Comparison of ENCODE assay signal across 1 cellular context in the genomic region with DNA sequence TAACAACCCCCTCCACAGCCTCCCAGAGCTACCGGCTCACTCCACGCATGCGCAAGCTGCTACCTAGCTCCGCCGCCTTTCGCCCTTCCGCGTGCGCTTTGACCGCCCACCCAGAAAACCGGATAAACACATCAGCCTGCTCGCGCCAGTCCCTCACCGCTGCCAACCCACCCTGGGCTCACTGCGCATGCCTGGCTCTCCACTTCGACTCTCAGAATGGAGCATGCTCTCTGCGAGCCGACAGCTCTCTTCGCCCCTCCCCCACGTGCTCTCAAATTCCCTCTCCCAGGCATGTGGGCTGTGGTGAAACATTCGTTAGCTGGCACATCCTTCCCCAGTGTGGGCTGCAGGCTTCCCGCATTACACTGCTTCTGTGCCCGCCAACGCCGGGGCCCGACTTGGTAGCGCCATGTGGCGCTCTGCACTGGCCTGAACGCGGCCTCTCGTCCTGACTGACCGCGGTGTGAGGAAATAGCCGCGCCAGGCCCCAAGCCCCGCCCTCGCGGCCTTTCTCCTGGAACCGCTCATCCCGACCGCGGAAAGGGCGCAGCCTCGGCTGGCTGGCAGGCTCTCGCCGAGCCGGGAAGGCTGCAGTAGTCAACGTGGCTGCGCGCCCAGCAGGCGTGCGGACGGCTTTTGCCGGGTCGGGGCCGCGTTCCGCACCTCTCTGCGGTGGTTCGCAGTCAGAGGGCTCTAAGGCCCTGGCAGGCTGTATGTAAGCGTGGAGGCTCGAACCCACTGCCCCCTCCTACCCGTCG.
TF ChIP-seq lines count a peak whose summit lies in the region.

No MANE protein-coding gene starts in this region.

TF ChIP-seq in WTC11, 78 proteins besides CTCF, POLR2A, EP300 and RAD21 (continued from another document and continues in another):
- TF ChIP-seq ARID4B (CRISPR knock-in tag; IDR thresholded peaks at IDR 0.05; ENCODE audit: borderline replicate concordance) (peak; percentile 87), ZNF425 (CRISPR knock-in tag; conservative IDR thresholded peaks at IDR 0.05) (no peak), ZNF671 (CRISPR knock-in tag; IDR thresholded peaks at IDR 0.05) (no peak), STAT6 (CRISPR knock-in tag; conservative IDR thresholded peaks at IDR 0.05; ENCODE audit: low read depth) (no peak), ZNF532 (CRISPR knock-in tag; IDR thresholded peaks at IDR 0.05; ENCODE audit: borderline replicate concordance) (no peak), JAZF1 (CRISPR knock-in tag; IDR thresholded peaks at IDR 0.05) (no peak), HMGA2 (CRISPR knock-in tag; IDR thresholded peaks at IDR 0.05) (peak; percentile 8; the same call in 1 of the 2 replicates), ATF1 (CRISPR knock-in tag; IDR thresholded peaks at IDR 0.05) (peak; percentile 93), ESRRA (CRISPR knock-in tag; IDR thresholded peaks at IDR 0.05; ENCODE audit: borderline replicate concordance) (peak; percentile 70; the same call in 1 of the 2 replicates), RELA (CRISPR knock-in tag; IDR thresholded peaks at IDR 0.05; ENCODE audit: borderline replicate concordance) (peak; percentile 93), ZNF121 (CRISPR knock-in tag; IDR thresholded peaks at IDR 0.05) (no peak), ZNF317 (CRISPR knock-in tag; IDR thresholded peaks at IDR 0.05; ENCODE audit: borderline replicate concordance, low read depth) (peak; percentile 59; the same call in 1 of the 2 replicates), MYBL2 (CRISPR knock-in tag; IDR thresholded peaks at IDR 0.05) (peak; percentile 56), SMAD4 (CRISPR knock-in tag; IDR thresholded peaks at IDR 0.05) (peak; percentile 87; the same call in 1 of the 2 replicates), ZNF232 (CRISPR knock-in tag; IDR thresholded peaks at IDR 0.05) (peak; percentile 95), SP1 (CRISPR knock-in tag; conservative IDR thresholded peaks at IDR 0.05) (peak; percentile 80), AFF4 (CRISPR knock-in tag; IDR thresholded peaks at IDR 0.05; ENCODE audit: borderline replicate concordance) (peak; percentile 97), IRF2 (CRISPR knock-in tag; IDR thresholded peaks at IDR 0.05; ENCODE audit: borderline replicate concordance, low read depth) (no peak), KAT7 (CRISPR knock-in tag; IDR thresholded peaks at IDR 0.05; ENCODE audit: borderline replicate concordance) (peak; percentile 95; the same call in 1 of the 2 replicates), JUN (CRISPR knock-in tag; IDR thresholded peaks at IDR 0.05) (peak; percentile 1; the same call in 1 of the 2 replicates), NFE2L1 (CRISPR knock-in tag; IDR thresholded peaks at IDR 0.05) (peak; percentile 91)
- TF ChIP-seq, protein P1, sequence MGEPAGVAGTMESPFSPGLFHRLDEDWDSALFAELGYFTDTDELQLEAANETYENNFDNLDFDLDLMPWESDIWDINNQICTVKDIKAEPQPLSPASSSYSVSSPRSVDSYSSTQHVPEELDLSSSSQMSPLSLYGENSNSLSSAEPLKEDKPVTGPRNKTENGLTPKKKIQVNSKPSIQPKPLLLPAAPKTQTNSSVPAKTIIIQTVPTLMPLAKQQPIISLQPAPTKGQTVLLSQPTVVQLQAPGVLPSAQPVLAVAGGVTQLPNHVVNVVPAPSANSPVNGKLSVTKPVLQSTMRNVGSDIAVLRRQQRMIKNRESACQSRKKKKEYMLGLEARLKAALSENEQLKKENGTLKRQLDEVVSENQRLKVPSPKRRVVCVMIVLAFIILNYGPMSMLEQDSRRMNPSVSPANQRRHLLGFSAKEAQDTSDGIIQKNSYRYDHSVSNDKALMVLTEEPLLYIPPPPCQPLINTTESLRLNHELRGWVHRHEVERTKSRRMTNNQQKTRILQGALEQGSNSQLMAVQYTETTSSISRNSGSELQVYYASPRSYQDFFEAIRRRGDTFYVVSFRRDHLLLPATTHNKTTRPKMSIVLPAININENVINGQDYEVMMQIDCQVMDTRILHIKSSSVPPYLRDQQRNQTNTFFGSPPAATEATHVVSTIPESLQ (CRISPR knock-in tag; IDR thresholded peaks at IDR 0.05), result no peak
- TF ChIP-seq, protein P2, sequence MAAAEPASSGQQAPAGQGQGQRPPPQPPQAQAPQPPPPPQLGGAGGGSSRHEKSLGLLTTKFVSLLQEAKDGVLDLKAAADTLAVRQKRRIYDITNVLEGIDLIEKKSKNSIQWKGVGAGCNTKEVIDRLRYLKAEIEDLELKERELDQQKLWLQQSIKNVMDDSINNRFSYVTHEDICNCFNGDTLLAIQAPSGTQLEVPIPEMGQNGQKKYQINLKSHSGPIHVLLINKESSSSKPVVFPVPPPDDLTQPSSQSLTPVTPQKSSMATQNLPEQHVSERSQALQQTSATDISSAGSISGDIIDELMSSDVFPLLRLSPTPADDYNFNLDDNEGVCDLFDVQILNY (CRISPR knock-in tag; IDR thresholded peaks at IDR 0.05), result peak; percentile 92
- TF ChIP-seq, protein P3, sequence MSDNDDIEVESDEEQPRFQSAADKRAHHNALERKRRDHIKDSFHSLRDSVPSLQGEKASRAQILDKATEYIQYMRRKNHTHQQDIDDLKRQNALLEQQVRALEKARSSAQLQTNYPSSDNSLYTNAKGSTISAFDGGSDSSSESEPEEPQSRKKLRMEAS (CRISPR knock-in tag; IDR thresholded peaks at IDR 0.05), result peak; percentile 100
- TF ChIP-seq, protein P4, sequence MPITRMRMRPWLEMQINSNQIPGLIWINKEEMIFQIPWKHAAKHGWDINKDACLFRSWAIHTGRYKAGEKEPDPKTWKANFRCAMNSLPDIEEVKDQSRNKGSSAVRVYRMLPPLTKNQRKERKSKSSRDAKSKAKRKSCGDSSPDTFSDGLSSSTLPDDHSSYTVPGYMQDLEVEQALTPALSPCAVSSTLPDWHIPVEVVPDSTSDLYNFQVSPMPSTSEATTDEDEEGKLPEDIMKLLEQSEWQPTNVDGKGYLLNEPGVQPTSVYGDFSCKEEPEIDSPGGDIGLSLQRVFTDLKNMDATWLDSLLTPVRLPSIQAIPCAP (CRISPR knock-in tag; IDR thresholded peaks at IDR 0.05), result no peak
